8 cellular contexts compared by ENCODE assay signal in genomic region chr4:68520985-68521384, GRCh38. TPM values are rescaled to one million over a fixed set of nuclear protein-coding genes. Genes with fewer than 3 reads are reported as not detected.
"Had no signal": no experiment of that assay in that cellular context is flagged by ENCODE, and none has a peak within 500 bp of the region (broad histone marks: within the 10 kb centered on the region; RNA-seq: fewer than 3 reads in every experiment).

No MANE protein-coding gene starts in this region.

- DNase-seq: GDM1, GF-D8 had no signal

- FAIRE-seq: G401.6, GM12878, GM12891, GM12892, GM19239 had no signal

- ATAC-seq: GM12878 had no signal

- H3K4me3 ChIP-seq: GM12878 had no signal

RNA-seq across cellular contexts. Expression of gene UGT2B17, which starts 55.1 kb away (rescaled TPM):
- total RNA-seq: G401 had no signal
- polyA plus RNA-seq: GM12878 had no signal
